ENCODE assay signal across 22 cellular contexts in the genomic region with DNA sequence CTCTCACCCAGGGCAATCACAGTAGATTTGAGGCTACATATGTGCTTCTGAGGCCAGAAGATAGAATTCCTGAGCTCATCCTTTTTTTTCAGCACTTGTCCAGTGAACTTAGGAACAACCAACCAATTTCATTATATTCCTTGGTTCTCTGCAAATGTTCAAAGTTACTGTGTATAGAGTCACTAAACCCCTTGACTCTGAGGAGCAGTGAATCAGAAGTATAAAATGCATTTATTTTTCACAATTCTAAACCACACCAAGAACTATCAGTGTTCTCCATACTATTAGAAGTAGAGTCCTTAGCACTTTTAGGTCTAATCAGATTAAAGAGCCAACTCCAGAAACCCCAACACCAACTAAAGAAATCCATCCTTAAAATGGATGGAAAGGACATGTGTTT.
"Had no signal": no experiment of that assay in that cellular context is flagged by ENCODE, and none has a peak within 500 bp of the region (broad histone marks: within the 10 kb centered on the region; RNA-seq: fewer than 3 reads in every experiment).

No MANE protein-coding gene starts in this region.

- H3K4me3 ChIP-seq: esophagus muscularis mucosa, gastrocnemius medialis, lower lobe of right lung, prostate gland, right atrium auricular region, sigmoid colon, skin epidermis, spleen, suprapubic skin, transverse colon, upper lobe of right lung, uterus had no signal

- H3K4me3 Mint-ChIP-seq: dendritic cell treated with granulocyte-macrophage colony-stimulating factor and Interleukin-4, amounts not matched to agents 40 ng/mL and 50 ng/mL, for 4 days; naive thymus-derived CD8-positive, alpha-beta T cell; nephron progenitor cell; stimulated activated naive B cell treated with anti-CD40 and anti-IgM and Interleukin-4, amounts not matched to agents 10 μg/mL and 1 μg/mL and 100 μg/mL, for 72 hours; stimulated activated naive CD8-positive, alpha-beta T cell treated with anti-CD3 and anti-CD28 coated beads, Interleukin-15, Interleukin-2, amounts not matched to agents 100 ng/mL and 50 ng/mL, for 24 hours had no signal

- H3K4me1 ChIP-seq: esophagus muscularis mucosa, gastrocnemius medialis, lower lobe of right lung, prostate gland, right atrium auricular region, sigmoid colon, spleen, transverse colon, uterus had no signal

- H3K27me3 ChIP-seq: esophagus muscularis mucosa, gastrocnemius medialis, right atrium auricular region, sigmoid colon, spleen, suprapubic skin, transverse colon, upper lobe of right lung, uterus had no signal

- H3K9me3 ChIP-seq: esophagus muscularis mucosa, gastrocnemius medialis, lower lobe of right lung, prostate gland, right atrium auricular region, sigmoid colon, spleen, suprapubic skin, transverse colon, upper lobe of right lung, uterus had no signal

- H3K36me3 ChIP-seq: esophagus muscularis mucosa, gastrocnemius medialis, lower lobe of right lung, prostate gland, right atrium auricular region, sigmoid colon, spleen, suprapubic skin, transverse colon, upper lobe of right lung, uterus had no signal

- H3K27ac ChIP-seq: esophagus muscularis mucosa, gastrocnemius medialis, lower lobe of right lung, prostate gland, right atrium auricular region, sigmoid colon, skin epidermis, spleen, suprapubic skin, transverse colon, upper lobe of right lung, uterus had no signal

- ATAC-seq: gastrocnemius medialis; left ventricle myocardium superior; lower lobe of right lung; naive thymus-derived CD8-positive, alpha-beta T cell; stimulated activated naive B cell treated with anti-CD40 and anti-IgM and Interleukin-4, amounts not matched to agents 10 μg/mL and 1 μg/mL and 100 μg/mL, for 72 hours; upper lobe of right lung had no signal

- H3K36me3 Mint-ChIP-seq: naive thymus-derived CD8-positive, alpha-beta T cell had no signal

- H3K9me3 Mint-ChIP-seq: dendritic cell treated with granulocyte-macrophage colony-stimulating factor and Interleukin-4, amounts not matched to agents 40 ng/mL and 50 ng/mL, for 4 days; nephron progenitor cell had no signal

- DNase-seq: effector CD8-positive, alpha-beta T cell; gastrocnemius medialis; head of caudate nucleus; left ventricle myocardium superior; lower lobe of right lung; naive thymus-derived CD8-positive, alpha-beta T cell; nephron progenitor cell; nucleus accumbens; sigmoid colon; spleen; stimulated activated CD4-positive, alpha-beta T cell treated with anti-CD3 and anti-CD28 coated beads, Interleukin-4, amount 100 ng/mL, for 4 hours; stimulated activated naive B cell treated with anti-CD40 and anti-IgM and Interleukin-4, amounts not matched to agents 10 μg/mL and 1 μg/mL and 100 μg/mL, for 72 hours; transverse colon; upper lobe of right lung; uterus had no signal

- H3K27ac Mint-ChIP-seq: dendritic cell treated with granulocyte-macrophage colony-stimulating factor and Interleukin-4, amounts not matched to agents 40 ng/mL and 50 ng/mL, for 4 days; naive thymus-derived CD8-positive, alpha-beta T cell; nephron progenitor cell; stimulated activated naive B cell treated with anti-CD40 and anti-IgM and Interleukin-4, amounts not matched to agents 10 μg/mL and 1 μg/mL and 100 μg/mL, for 72 hours; stimulated activated naive CD8-positive, alpha-beta T cell treated with anti-CD3 and anti-CD28 coated beads, Interleukin-15, Interleukin-2, amounts not matched to agents 100 ng/mL and 50 ng/mL, for 24 hours had no signal
